ENCODE assay signal across 8 cellular contexts in the genomic region with DNA sequence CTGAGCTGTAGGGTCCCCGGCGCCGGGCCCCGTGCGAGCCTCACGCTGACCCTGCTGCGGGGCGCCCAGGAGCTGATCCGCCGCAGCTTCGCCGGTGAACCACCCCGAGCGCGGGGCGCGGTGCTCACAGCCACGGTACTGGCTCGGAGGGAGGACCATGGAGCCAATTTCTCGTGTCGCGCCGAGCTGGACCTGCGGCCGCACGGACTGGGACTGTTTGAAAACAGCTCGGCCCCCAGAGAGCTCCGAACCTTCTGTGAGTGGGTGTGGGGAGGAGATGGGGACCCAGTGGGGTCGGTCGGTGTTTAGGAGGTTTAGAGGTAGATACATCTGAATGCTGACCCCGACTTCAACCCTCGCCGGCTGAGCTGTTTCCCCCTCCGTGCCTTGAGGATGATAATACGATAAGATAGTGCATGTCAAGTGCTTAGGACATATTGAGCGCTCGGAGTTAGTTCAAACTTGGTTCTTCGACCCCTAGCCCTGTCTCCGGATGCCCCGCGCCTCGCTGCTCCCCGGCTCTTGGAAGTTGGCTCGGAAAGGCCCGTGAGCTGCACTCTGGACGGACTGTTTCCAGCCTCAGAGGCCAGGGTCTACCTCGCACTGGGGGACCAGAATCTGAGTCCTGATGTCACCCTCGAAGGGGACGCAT. TPM values are rescaled to one million over a fixed set of nuclear protein-coding genes. Genes with fewer than 3 reads are reported as not detected.
A peak's percentile ranks its signal among the peaks of the same experiment; 100 is the strongest.
DNase-seq lines count a peak whose midpoint lies in the region; ATAC-seq, FAIRE-seq and TF ChIP-seq lines count a peak whose summit lies in the region.

No MANE protein-coding gene starts in this region.

- DNase-seq in H7, result no peak
- peak; percentile 12 for DNase-seq in T-helper 2 cell treated with Interferon-gamma antibody and Interleukin-4, amounts not matched to agents 5 μg/mL and 100 μg/mL, for 36 hours (ENCODE audit: low spot score)
- DNase-seq in right atrium auricular region (ENCODE audit: low spot score), result no peak
- no peak for DNase-seq in small intestine
- no peak for DNase-seq in anterior cingulate cortex (lab: John Stamatoyannopoulos, UW)
- no peak for DNase-seq in C1 segment of cervical spinal cord (lab: John Stamatoyannopoulos, UW)
- no peak for DNase-seq in RCC 7860 (ENCODE audit: low spot score)

- H3K27me3 Mint-ChIP-seq in T-helper 2 cell treated with Interferon-gamma antibody and Interleukin-4, amounts not matched to agents 5 μg/mL and 100 μg/mL, for 36 hours (ENCODE audit: low read depth), result peaks cover 67% of the 10 kb centered on the region

- H3K4me3 ChIP-seq in H7 (ENCODE audit: insufficient read depth, low read depth, low read length), result peak overlapping the region; percentile 50; the same call in 1 of the 2 replicates
- peak overlapping the region; percentile 18 to 41 for H3K4me3 ChIP-seq in right atrium auricular region
- H3K4me3 ChIP-seq in small intestine (ENCODE audit: low read depth in 1 of 2, low read length in 2 of 2), result peak overlapping the region; percentile 19 to 23

- peaks cover 55% of the 10 kb centered on the region for H3K4me1 Mint-ChIP-seq in T-helper 2 cell treated with Interferon-gamma antibody and Interleukin-4, amounts not matched to agents 5 μg/mL and 100 μg/mL, for 36 hours (ENCODE audit: low read depth)

- ATAC-seq in HG02763 (IDR thresholded peaks at IDR 0.05; ENCODE audit: unreplicated experiment), result no peak

- FAIRE-seq in small intestine (lab: Jason Lieb, UNC) (no peak), RCC 7860 (lab: Jason Lieb, UNC) (no peak)

- H3K9me3 ChIP-seq in right atrium auricular region, result no peaks in the 10 kb centered on the region
- no peaks in the 10 kb centered on the region for H3K9me3 ChIP-seq in small intestine (ENCODE audit: control insufficient read depth, low read depth)

- 1 to 3% (median 2%) methylated on average over 48 to 49 of the region's 49 CpGs for WGBS in small intestine, 3 donors

- peaks cover 0 to 79% of the 10 kb centered on the region in 2 donors for H3K4me1 ChIP-seq in right atrium auricular region
- H3K4me1 ChIP-seq in small intestine (ENCODE audit: control insufficient read depth in 2 of 2, insufficient read depth in 1 of 2, low read depth in 1 of 2, low read length in 1 of 2), result peaks cover 0 to 8% of the 10 kb centered on the region in 2 donors

- TF ChIP-seq CTCF in right atrium auricular region (IDR thresholded peaks at IDR 0.05), result no peak

- H3K36me3 Mint-ChIP-seq in T-helper 2 cell treated with Interferon-gamma antibody and Interleukin-4, amounts not matched to agents 5 μg/mL and 100 μg/mL, for 36 hours (ENCODE audit: low read depth), result no peaks in the 10 kb centered on the region

- H3K27ac ChIP-seq in right atrium auricular region (no peak overlapping the region), small intestine (ENCODE audit: low read depth in 1 of 2, low read length in 1 of 2) (no peak overlapping the region)

- H3K27me3 ChIP-seq in H7 (ENCODE audit: control insufficient read depth, insufficient read depth, low read length) (peaks cover 95% of the 10 kb centered on the region), right atrium auricular region (peaks cover 39 to 65% of the 10 kb centered on the region in 2 donors), small intestine (ENCODE audit: control insufficient read depth in 2 of 2, insufficient read depth in 2 of 2, low read length in 2 of 2) (peaks cover 4 to 47% of the 10 kb centered on the region in 2 donors)

- H3K36me3 ChIP-seq in H7 (replicated peaks; ENCODE audit: control insufficient read depth, insufficient read depth, low read length), result no peaks in the 10 kb centered on the region
- H3K36me3 ChIP-seq in right atrium auricular region, result no peaks in the 10 kb centered on the region
- no peaks in the 10 kb centered on the region for H3K36me3 ChIP-seq in small intestine (ENCODE audit: control insufficient read depth in 2 of 2, insufficient read depth in 2 of 2, low read length in 2 of 2)

- no peaks in the 10 kb centered on the region for H3K9me3 Mint-ChIP-seq in T-helper 2 cell treated with Interferon-gamma antibody and Interleukin-4, amounts not matched to agents 5 μg/mL and 100 μg/mL, for 36 hours

- peak overlapping the region; percentile 5 for H3K27ac Mint-ChIP-seq in T-helper 2 cell treated with Interferon-gamma antibody and Interleukin-4, amounts not matched to agents 5 μg/mL and 100 μg/mL, for 36 hours

- H3K4me3 Mint-ChIP-seq in T-helper 2 cell treated with Interferon-gamma antibody and Interleukin-4, amounts not matched to agents 5 μg/mL and 100 μg/mL, for 36 hours, result peak overlapping the region; percentile 87

RNA-seq across cellular contexts. Expression of a gene that starts 1.9 kb away (rescaled TPM):
- 0.83 and 3.7 TPM in 2 replicates for total RNA-seq in H7 (2014; rRNA removed; shearing (Covaris generic))
- 1 to 10 TPM in 1 of 2 donors, under 1 TPM in 1; 0.22 to 1.7 TPM for total RNA-seq in right atrium auricular region
- under 1 TPM in 2 of 3 donors, not detected in 1; 0.52 to 0.54 TPM for polyA plus RNA-seq in small intestine

RNA-seq across cellular contexts. Expression of a gene that starts 4.9 kb away (rescaled TPM):
- total RNA-seq in H7 (2014; rRNA removed; shearing (Covaris generic)), result 1.7 and 2.4 TPM in 2 replicates
- under 1 TPM in 1 of 2 donors, not detected in 1; 0.55 TPM for total RNA-seq in right atrium auricular region
- under 1 TPM in 2 of 3 donors, not detected in 1; 0.54 to 0.58 TPM for polyA plus RNA-seq in small intestine

RNA-seq across cellular contexts. Expression of a gene that starts 17.9 kb away (rescaled TPM):
- total RNA-seq in H7 (2014; rRNA removed; shearing (Covaris generic)), result 0.17 and 0.85 TPM in 2 replicates
- under 1 TPM in 1 of 2 donors, not detected in 1; 0.90 TPM for total RNA-seq in right atrium auricular region
- 1 to 10 TPM; 6.4 to 9.5 (median 8.9) TPM for polyA plus RNA-seq in small intestine

RNA-seq across cellular contexts. Expression of a gene that starts 20.8 kb away (rescaled TPM):
- total RNA-seq in H7 (2014; rRNA removed; shearing (Covaris generic)), result 2.8 and 6.1 TPM in 2 replicates
- total RNA-seq in right atrium auricular region, result 10 to 100 TPM; 15.2 to 24.4 TPM
- polyA plus RNA-seq in small intestine, result 10 to 100 TPM in 1 of 3 donors, 1 to 10 TPM in 2; 1.6 to 18.2 (median 4.9) TPM

RNA-seq across cellular contexts. Expression of a gene that starts 24.1 kb away (rescaled TPM):
- 22.3 and 40.8 TPM in 2 replicates for total RNA-seq in H7 (2014; rRNA removed; shearing (Covaris generic))
- total RNA-seq in right atrium auricular region, result 10 to 100 TPM; 12.5 to 20.4 TPM
- polyA plus RNA-seq in small intestine, result 10 to 100 TPM; 15.1 to 22.9 (median 19.9) TPM
